8 cellular contexts compared by ENCODE assay signal in genomic region chr2:127128508-127128907, GRCh38. TPM values are rescaled to one million over a fixed set of nuclear protein-coding genes. Genes with fewer than 3 reads are reported as not detected.
A peak's percentile ranks its signal among the peaks of the same experiment; 100 is the strongest.
DNase-seq lines count a peak whose midpoint lies in the region; ATAC-seq and TF ChIP-seq lines count a peak whose summit lies in the region.

No MANE protein-coding gene starts in this region.

- H3K4me2 ChIP-seq in DOHH2 (ENCODE audit: low read length): peak overlapping the region; percentile 43

- peak; percentile 95 for ATAC-seq in GM19467 (IDR thresholded peaks at IDR 0.05; ENCODE audit: unreplicated experiment)
- peak; percentile 97 for ATAC-seq in HG03432 (IDR thresholded peaks at IDR 0.05; ENCODE audit: unreplicated experiment)
- peak; percentile 55 for ATAC-seq in activated CD8-positive, alpha-beta T cell treated with anti-CD3 and anti-CD28 coated beads, Interleukin-2, amount 10 ng/mL, durations not matched to agents 7 days and 5 days
- peak; percentile 99 for ATAC-seq in mucosa of descending colon

- H3K9me3 Mint-ChIP-seq in activated CD8-positive, alpha-beta T cell treated with anti-CD3 and anti-CD28 coated beads, Interleukin-2, amount 10 ng/mL, durations not matched to agents 7 days and 5 days (ENCODE audit: insufficient read depth): no peaks in the 10 kb centered on the region

- no peak overlapping the region for H3K27ac Mint-ChIP-seq in activated CD8-positive, alpha-beta T cell treated with anti-CD3 and anti-CD28 coated beads, Interleukin-2, amount 10 ng/mL, durations not matched to agents 7 days and 5 days

- H3K4me1 ChIP-seq in DOHH2 (ENCODE audit: control insufficient read depth, low read length) (peaks cover 32% of the 10 kb centered on the region), mucosa of descending colon (ENCODE audit: low read depth) (no peaks in the 10 kb centered on the region)

- no peaks in the 10 kb centered on the region for H3K36me3 Mint-ChIP-seq in activated CD8-positive, alpha-beta T cell treated with anti-CD3 and anti-CD28 coated beads, Interleukin-2, amount 10 ng/mL, durations not matched to agents 7 days and 5 days (ENCODE audit: low read depth)

- no peaks in the 10 kb centered on the region for H3K79me2 ChIP-seq in DOHH2 (ENCODE audit: control insufficient read depth, low read length)

- no peak overlapping the region for H3K27ac ChIP-seq in DOHH2 (ENCODE audit: low read depth, low read length)

- CTCF ChIA-PET in activated CD8-positive, alpha-beta T cell treated with anti-CD3 and anti-CD28 coated beads, Interleukin-2, amount 10 ng/mL, durations not matched to agents 7 days and 5 days (lab: Charles Lee): interaction anchor here (2.5 kb wide), 1 partner anchor 61 kb away, joined by 7 read pairs; no protein-coding TSS in a partner anchor

- H3K4me3 Mint-ChIP-seq in activated CD8-positive, alpha-beta T cell treated with anti-CD3 and anti-CD28 coated beads, Interleukin-2, amount 10 ng/mL, durations not matched to agents 7 days and 5 days: no peak overlapping the region

- H3K36me3 ChIP-seq in DOHH2 (ENCODE audit: control insufficient read depth, low read length) (no peaks in the 10 kb centered on the region), mucosa of descending colon (ENCODE audit: low read depth) (no peaks in the 10 kb centered on the region)

- H3K9me3 ChIP-seq in DOHH2 (ENCODE audit: control insufficient read depth, insufficient read depth, low read length) (no peaks in the 10 kb centered on the region), mucosa of descending colon (no peaks in the 10 kb centered on the region)

- no peaks in the 10 kb centered on the region for H3F3A ChIP-seq in DOHH2 (ENCODE audit: control insufficient read depth, insufficient read depth)

- DNase-seq in activated CD8-positive, alpha-beta T cell treated with anti-CD3 and anti-CD28 coated beads, Interleukin-2, amount 10 ng/mL, durations not matched to agents 7 days and 5 days: no peak
- DNase-seq in mucosa of descending colon (peak; percentile 77 to 81 (median 78)), NCI-H1417 treated with DMSO at 0.1 percent for 48 hours (lab: John Stamatoyannopoulos, UW) (no peak)
- no peak for DNase-seq in stimulated activated naive CD4-positive, alpha-beta T cell (lab: John Stamatoyannopoulos, UW)
- DNase-seq in stimulated activated naive CD4-positive, alpha-beta T cell treated with Interleukin-2 at 50 U/mL for 16 hours (lab: John Stamatoyannopoulos, UW): no peak

- no peaks in the 10 kb centered on the region for H3K4me1 Mint-ChIP-seq in activated CD8-positive, alpha-beta T cell treated with anti-CD3 and anti-CD28 coated beads, Interleukin-2, amount 10 ng/mL, durations not matched to agents 7 days and 5 days (ENCODE audit: low read depth)

- intact Hi-C loops in mucosa of descending colon (cut with DNase I, micrococcal nuclease): no loop called here

- H3K4me3 ChIP-seq in DOHH2 (ENCODE audit: low read length) (no peak overlapping the region), mucosa of descending colon (no peak overlapping the region)

- POLR2A ChIA-PET in activated CD8-positive, alpha-beta T cell treated with anti-CD3 and anti-CD28 coated beads, Interleukin-2, amount 10 ng/mL, durations not matched to agents 7 days and 5 days (lab: Charles Lee): no interaction called here

- H4K20me1 ChIP-seq in DOHH2 (ENCODE audit: control insufficient read depth, insufficient read depth, low read depth, low read length): no peaks in the 10 kb centered on the region

- H3K27me3 Mint-ChIP-seq in activated CD8-positive, alpha-beta T cell treated with anti-CD3 and anti-CD28 coated beads, Interleukin-2, amount 10 ng/mL, durations not matched to agents 7 days and 5 days (ENCODE audit: low read depth): peaks cover 6% of the 10 kb centered on the region

- no peaks in the 10 kb centered on the region for H3K27me3 ChIP-seq in DOHH2 (ENCODE audit: control insufficient read depth, low read length)

- TF ChIP-seq CTCF in DOHH2 (IDR thresholded peaks at IDR 0.05; ENCODE audit: low read depth, low read length, poor library complexity, severe bottlenecking) (no peak), mucosa of descending colon (IDR thresholded peaks at IDR 0.05) (no peak)

- H3K9me2 ChIP-seq in DOHH2 (replicated peaks; ENCODE audit: control insufficient read depth, low read length): no peaks in the 10 kb centered on the region

RNA-seq across cellular contexts. Expression of gene BIN1, which starts 21.6 kb away (rescaled TPM):
- total RNA-seq in activated CD8-positive, alpha-beta T cell treated with anti-CD3 and anti-CD28 coated beads, Interleukin-2, amount 10 ng/mL, durations not matched to agents 7 days and 5 days: 100 to 1,000 TPM; 125 to 127 TPM
- total RNA-seq in mucosa of descending colon: 10 to 100 TPM; 37.6 to 65.7 (median 46.3) TPM

Comparison
In these comparisons a context has a peak if more than half of its experiments do, and no peak if none do; other contexts are left out.
1. DNase-seq: peak in mucosa of descending colon (3 of 3); none in activated CD8-positive, alpha-beta T cell treated with anti-CD3 and anti-CD28 coated beads, Interleukin-2, amount 10 ng/mL, durations not matched to agents 7 days and 5 days (single experiment), stimulated activated naive CD4-positive, alpha-beta T cell (0 of 6), stimulated activated naive CD4-positive, alpha-beta T cell treated with Interleukin-2 at 50 U/mL for 16 hours (single experiment) and NCI-H1417 treated with DMSO at 0.1 percent for 48 hours (single experiment).
2. Peak in every context shown above with its lines, with median percentiles within 50 percentile points of each other: ATAC-seq.